Comparison of ENCODE assay signal across 1 cellular context in the genomic region with DNA sequence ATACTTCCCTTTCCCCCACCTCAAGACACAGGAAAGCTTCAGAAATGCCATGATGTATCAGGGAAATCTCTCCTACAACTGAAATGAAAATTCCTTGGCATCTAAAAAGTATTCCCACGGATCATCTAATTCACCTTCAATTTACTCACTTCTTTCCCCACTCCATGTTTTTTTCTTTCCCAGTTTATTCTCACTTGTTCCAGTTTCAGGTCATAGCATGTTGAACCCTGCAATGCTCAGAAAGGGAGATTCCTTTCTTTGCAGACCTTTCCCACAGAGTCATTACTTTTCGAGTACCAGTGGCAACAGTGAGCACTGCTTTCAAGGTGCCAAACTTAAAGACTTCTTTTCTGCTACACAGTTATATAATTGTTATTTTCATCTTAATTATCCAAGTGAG.
TF ChIP-seq lines count a peak whose summit lies in the region.

No MANE protein-coding gene starts in this region.

TF ChIP-seq in HepG2, 621 proteins besides CTCF, POLR2A, EP300 and RAD21 (continued from another document):
- TF ChIP-seq, protein P1, sequence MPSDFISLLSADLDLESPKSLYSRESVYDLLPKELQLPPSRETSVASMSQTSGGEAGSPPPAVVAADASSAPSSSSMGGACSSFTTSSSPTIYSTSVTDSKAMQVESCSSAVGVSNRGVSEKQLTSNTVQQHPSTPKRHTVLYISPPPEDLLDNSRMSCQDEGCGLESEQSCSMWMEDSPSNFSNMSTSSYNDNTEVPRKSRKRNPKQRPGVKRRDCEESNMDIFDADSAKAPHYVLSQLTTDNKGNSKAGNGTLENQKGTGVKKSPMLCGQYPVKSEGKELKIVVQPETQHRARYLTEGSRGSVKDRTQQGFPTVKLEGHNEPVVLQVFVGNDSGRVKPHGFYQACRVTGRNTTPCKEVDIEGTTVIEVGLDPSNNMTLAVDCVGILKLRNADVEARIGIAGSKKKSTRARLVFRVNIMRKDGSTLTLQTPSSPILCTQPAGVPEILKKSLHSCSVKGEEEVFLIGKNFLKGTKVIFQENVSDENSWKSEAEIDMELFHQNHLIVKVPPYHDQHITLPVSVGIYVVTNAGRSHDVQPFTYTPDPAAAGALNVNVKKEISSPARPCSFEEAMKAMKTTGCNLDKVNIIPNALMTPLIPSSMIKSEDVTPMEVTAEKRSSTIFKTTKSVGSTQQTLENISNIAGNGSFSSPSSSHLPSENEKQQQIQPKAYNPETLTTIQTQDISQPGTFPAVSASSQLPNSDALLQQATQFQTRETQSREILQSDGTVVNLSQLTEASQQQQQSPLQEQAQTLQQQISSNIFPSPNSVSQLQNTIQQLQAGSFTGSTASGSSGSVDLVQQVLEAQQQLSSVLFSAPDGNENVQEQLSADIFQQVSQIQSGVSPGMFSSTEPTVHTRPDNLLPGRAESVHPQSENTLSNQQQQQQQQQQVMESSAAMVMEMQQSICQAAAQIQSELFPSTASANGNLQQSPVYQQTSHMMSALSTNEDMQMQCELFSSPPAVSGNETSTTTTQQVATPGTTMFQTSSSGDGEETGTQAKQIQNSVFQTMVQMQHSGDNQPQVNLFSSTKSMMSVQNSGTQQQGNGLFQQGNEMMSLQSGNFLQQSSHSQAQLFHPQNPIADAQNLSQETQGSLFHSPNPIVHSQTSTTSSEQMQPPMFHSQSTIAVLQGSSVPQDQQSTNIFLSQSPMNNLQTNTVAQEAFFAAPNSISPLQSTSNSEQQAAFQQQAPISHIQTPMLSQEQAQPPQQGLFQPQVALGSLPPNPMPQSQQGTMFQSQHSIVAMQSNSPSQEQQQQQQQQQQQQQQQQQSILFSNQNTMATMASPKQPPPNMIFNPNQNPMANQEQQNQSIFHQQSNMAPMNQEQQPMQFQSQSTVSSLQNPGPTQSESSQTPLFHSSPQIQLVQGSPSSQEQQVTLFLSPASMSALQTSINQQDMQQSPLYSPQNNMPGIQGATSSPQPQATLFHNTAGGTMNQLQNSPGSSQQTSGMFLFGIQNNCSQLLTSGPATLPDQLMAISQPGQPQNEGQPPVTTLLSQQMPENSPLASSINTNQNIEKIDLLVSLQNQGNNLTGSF (CRISPR knock-in tag; IDR thresholded peaks at IDR 0.05), result no peak
- TF ChIP-seq ZNF766 (CRISPR knock-in tag; IDR thresholded peaks at IDR 0.05; ENCODE audit: borderline replicate concordance), result no peak
